In genomic region chr15:78789615-78790014, GRCh38 we compare ENCODE assay signal across 1 cellular context.
TF ChIP-seq lines count a peak whose summit lies in the region.

No MANE protein-coding gene starts in this region.

TF ChIP-seq in H1, 55 proteins besides CTCF, POLR2A, EP300 and RAD21:
- TF ChIP-seq MAFK (IDR thresholded peaks at IDR 0.05; ENCODE audit: low read depth, low read length) (no peak), TCF12 (IDR thresholded peaks at IDR 0.05; ENCODE audit: low read depth, low read length) (no peak), KDM1A (IDR thresholded peaks at IDR 0.05; ENCODE audit: borderline replicate concordance, low read length) (no peak), CEBPB (IDR thresholded peaks at IDR 0.05; ENCODE audit: low read depth, low read length) (no peak), TBP (IDR thresholded peaks at IDR 0.05; ENCODE audit: low read depth, low read length) (no peak)
TF ChIP-seq in H1: peak in this region for 0.
